Comparison of ENCODE assay signal across 8 cellular contexts in genomic region chr12:104790296-104791125, GRCh38.
DNase-seq lines count a peak whose midpoint lies in the region; ATAC-seq and TF ChIP-seq lines count a peak whose summit lies in the region.

No MANE protein-coding gene starts in this region.

- H3K27ac ChIP-seq in ascending aorta = no peak overlapping the region

- no peak overlapping the region for H3K4me3 ChIP-seq in ascending aorta

- ATAC-seq in GM18868 (IDR thresholded peaks at IDR 0.05; ENCODE audit: unreplicated experiment) (peak; percentile 71), GM18520 (IDR thresholded peaks at IDR 0.05; ENCODE audit: unreplicated experiment) (no peak), HG02973 (IDR thresholded peaks at IDR 0.05; ENCODE audit: unreplicated experiment) (no peak)

- intact Hi-C loops in ascending aorta (cut with DNase I) = no loop called here

- no peaks in the 10 kb centered on the region for H3K36me3 ChIP-seq in ascending aorta

- no peaks in the 10 kb centered on the region for H3K9me3 ChIP-seq in ascending aorta

- DNase-seq in RPMI8226 (peak; percentile 39), ascending aorta (ENCODE audit: low spot score in 2 of 2) (peak in 1 of 2 donors; percentile 69), iPS-NIHi7 (ENCODE audit: extremely low spot score) (peak; percentile 72), NCI-H2171 (lab: John Stamatoyannopoulos, UW) (no peak)
- peak; percentile 46 for DNase-seq in stimulated activated CD4-positive, alpha-beta T cell treated with anti-CD3 and anti-CD28 coated beads, Interleukin-4, amount 100 ng/mL, for 24 hours

- H3K4me1 ChIP-seq in ascending aorta = peaks cover 0 to 7% of the 10 kb centered on the region in 2 donors

- peak; percentile 17 to 65 (median 62) for TF ChIP-seq CTCF in ascending aorta (IDR thresholded peaks at IDR 0.05)

- no peaks in the 10 kb centered on the region for H3K27me3 ChIP-seq in ascending aorta
